Comparison of ENCODE assay signal across 26 cellular contexts in genomic region chr10:43752682-43753081, GRCh38.
"Had no signal": no experiment of that assay in that cellular context is flagged by ENCODE, and none has a peak within 500 bp of the region (broad histone marks: within the 10 kb centered on the region; RNA-seq: fewer than 3 reads in every experiment).

No MANE protein-coding gene starts in this region.

- H3K27ac ChIP-seq: colonic mucosa, epithelial cell of prostate, esophagus squamous epithelium, hepatocyte, lower lobe of right lung had no signal

- H3K4me1 ChIP-seq: colonic mucosa, esophagus squamous epithelium, gastrocnemius medialis, lower lobe of right lung had no signal

- H3K4me2 ChIP-seq: hepatocyte had no signal

- DNase-seq: cerebellar nuclear complex; colonic mucosa; cortex of kidney; effector CD8-positive, alpha-beta T cell; effector memory CD8-positive, alpha-beta T cell; endodermal cell; erythroblast; esophagus squamous epithelium; foreskin fibroblast; foreskin melanocyte; gastrocnemius medialis; glutamatergic neuron; head of caudate nucleus; hypothalamus; immature natural killer cell; islet precursor cell; kidney; kidney glomerular epithelial cell; left ventricle myocardium superior; lower lobe of right lung; mesendoderm; midbrain had no signal

- H3K36me3 ChIP-seq: colonic mucosa, esophagus squamous epithelium, gastrocnemius medialis, lower lobe of right lung had no signal

- ATAC-seq: effector memory CD8-positive, alpha-beta T cell; esophagus mucosa; gastrocnemius medialis; left ventricle myocardium superior; lower lobe of right lung had no signal

- H3K9me3 ChIP-seq: colonic mucosa, esophagus squamous epithelium, gastrocnemius medialis, lower lobe of right lung had no signal

- H3K27me3 ChIP-seq: colonic mucosa, esophagus squamous epithelium, gastrocnemius medialis, hepatocyte had no signal

- H3K79me2 ChIP-seq: hepatocyte had no signal

- H3K4me3 ChIP-seq: colonic mucosa, esophagus squamous epithelium, gastrocnemius medialis, hepatocyte, lower lobe of right lung had no signal

- H2AFZ ChIP-seq: hepatocyte had no signal

- FAIRE-seq: endometrium, kidney had no signal
